23 cellular contexts compared by ENCODE assay signal in the genomic region with DNA sequence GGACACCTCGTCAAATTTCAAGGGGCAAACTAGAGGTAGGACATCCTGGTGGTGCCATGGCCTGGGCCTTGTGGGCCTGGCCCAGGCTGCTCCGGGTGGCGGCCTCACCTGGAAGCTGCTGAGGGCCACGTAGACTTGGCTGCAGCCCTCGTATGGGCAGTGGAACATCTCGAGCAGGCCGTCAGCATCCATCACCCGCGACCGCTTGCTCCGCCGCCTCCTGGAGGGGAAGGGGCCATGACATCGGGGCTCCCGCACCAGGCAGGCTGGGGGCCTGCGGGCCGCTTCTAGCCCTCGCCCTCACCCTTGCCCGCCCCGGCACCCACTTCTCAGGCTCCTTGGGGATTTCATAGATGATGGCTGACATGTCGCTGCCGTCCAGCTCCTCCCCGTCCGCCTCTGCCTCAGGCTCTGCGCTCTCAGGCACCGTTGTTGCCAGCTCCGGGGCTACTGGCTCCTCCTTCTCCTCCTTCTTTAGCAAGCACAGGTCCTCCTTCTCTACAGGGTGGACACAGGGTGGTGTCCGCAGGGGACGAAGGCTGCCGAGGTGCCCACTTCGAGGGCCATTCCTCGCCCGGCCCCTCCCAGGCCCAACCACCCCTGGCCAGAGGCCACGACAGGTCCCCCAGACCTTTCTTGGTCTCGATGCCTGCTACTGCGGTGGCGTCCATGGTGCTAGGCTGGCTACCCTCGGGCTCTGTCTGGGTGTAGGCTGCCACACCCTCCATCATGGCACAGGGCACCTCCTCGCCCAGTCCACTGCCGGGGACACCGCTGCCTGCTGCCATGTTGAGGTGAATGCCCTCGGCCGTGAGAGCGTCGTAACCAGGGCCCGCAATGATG. TPM values are rescaled to one million over a fixed set of nuclear protein-coding genes. Genes with fewer than 3 reads are reported as not detected.
DNase-seq lines count a peak whose midpoint lies in the region; ATAC-seq, FAIRE-seq and TF ChIP-seq lines count a peak whose summit lies in the region.
"Had no signal": no experiment of that assay in that cellular context is flagged by ENCODE, and none has a peak within 500 bp of the region (broad histone marks: within the 10 kb centered on the region; RNA-seq: fewer than 3 reads in every experiment).

No MANE protein-coding gene starts in this region.

- CTCF ChIA-PET in HepG2 (lab: Yijun Ruan, JAX; ENCODE audit: low intra/inter-chr PET ratio, low total read pairs), result no interaction called here

- H3K27ac ChIP-seq in HepG2 (ENCODE audit: extremely low read length, insufficient read depth, low read length), result no peak overlapping the region
- H3K27ac ChIP-seq in right lobe of liver, result no peak overlapping the region
- H3K27ac ChIP-seq: A549; BLaER1 treated with 17β-estradiol and CSF1 and Interleukin-3, amounts not matched to agents 10 nM and 100 nM had no signal

- H3K4me1 ChIP-seq in HepG2 (ENCODE audit: insufficient read depth, low read length) (peaks cover 34% of the 10 kb centered on the region), right lobe of liver (peaks cover 0 to 49% (median 14%) of the 10 kb centered on the region in 4 donors)
- H3K4me1 ChIP-seq: BE2C had no signal

- no peaks in the 10 kb centered on the region for H3K79me2 ChIP-seq in HepG2 (ENCODE audit: insufficient read depth, low read length)

- in situ Hi-C loops in HepG2 (cut with HindIII; ENCODE audit: extremely low pct_ligation_motif_present, low pct_unique_long_range_greater_than_20kb), result no loop called here

- no peak overlapping the region for H3K4me3 ChIP-seq in HepG2 (replicated peaks in 1 of 3; ENCODE audit: insufficient read depth in 1 of 3, low read depth in 2 of 3, low read length in 3 of 3)
- H3K4me3 ChIP-seq in right lobe of liver, result no peak overlapping the region
- H3K4me3 ChIP-seq in H7 (ENCODE audit: insufficient read depth, low read depth, low read length), result no peak overlapping the region
- H3K4me3 ChIP-seq: A549; BLaER1 treated with 17β-estradiol and CSF1 and Interleukin-3, amounts not matched to agents 10 nM and 100 nM; GM23338 had no signal

- peaks cover 0 to 2% of the 10 kb centered on the region in 2 experiments; a peak in 2 of 5 replicates for H3K27me3 ChIP-seq in HepG2 (ENCODE audit: control insufficient read depth in 1 of 2, insufficient read depth in 2 of 2, low read length in 2 of 2)
- peaks cover 0 to 12% of the 10 kb centered on the region in 2 donors for H3K27me3 ChIP-seq in right lobe of liver
- H3K27me3 ChIP-seq in H7 (ENCODE audit: control insufficient read depth, insufficient read depth, low read length), result peaks cover 6% of the 10 kb centered on the region; the same call in 1 of the 2 replicates
- H3K27me3 ChIP-seq: BE2C had no signal

- H3K27me3 Mint-ChIP-seq in activated T-cell treated with anti-CD3 and anti-CD28 coated beads, Interleukin-2, amount 50 U/mL, for 24 hours, result peaks cover 13% of the 10 kb centered on the region

- no peak overlapping the region for H3K9ac ChIP-seq in HepG2 (ENCODE audit: insufficient read depth, low read depth, low read length)
- H3K9ac ChIP-seq: BLaER1 treated with 17β-estradiol and CSF1 and Interleukin-3, amounts not matched to agents 10 nM and 100 nM had no signal

- TF ChIP-seq CTCF in HepG2 (CRISPR knock-in tag; IDR thresholded peaks at IDR 0.05) (no peak), right lobe of liver (IDR thresholded peaks at IDR 0.05) (no peak)

- H3K9me3 Mint-ChIP-seq in activated T-cell treated with anti-CD3 and anti-CD28 coated beads, Interleukin-2, amount 50 U/mL, for 24 hours, result no peaks in the 10 kb centered on the region
- H3K9me3 Mint-ChIP-seq: CD4-positive, alpha-beta T cell; CD8-positive, alpha-beta memory T cell; GM23338 had no signal

- H4K20me1 ChIP-seq in HepG2 (ENCODE audit: insufficient read depth, low read length), result peaks cover 2% of the 10 kb centered on the region; the same call in 1 of the 2 replicates

- H3K9me3 ChIP-seq in HepG2 (ENCODE audit: low read length) (no peaks in the 10 kb centered on the region), right lobe of liver (no peaks in the 10 kb centered on the region)
- H3K9me3 ChIP-seq: A549; BE2C; BLaER1 treated with 17β-estradiol and CSF1 and Interleukin-3, amounts not matched to agents 10 nM and 100 nM had no signal

- DNase-seq in HepG2 (ENCODE audit: low spot score) (no peak), right lobe of liver (no peak), H7 (peak; percentile 64), epidermal melanocyte (ENCODE audit: insufficient read length, low spot score) (peak; percentile 12)
- DNase-seq in activated T-cell treated with anti-CD3 and anti-CD28 coated beads, Interleukin-2, amount 50 U/mL, for 24 hours, result no peak
- DNase-seq: ACHN; AML-193; BE2C; CD4-positive, alpha-beta T cell; CD8-positive, alpha-beta memory T cell; DMS53; DMS79 treated with DMSO at 0.1 percent for 48 hours; GF-D8; HCEC 1CT had no signal

- intact Hi-C loops in HepG2 (cut with micrococcal nuclease; ENCODE audit: unreplicated experiment), result no loop called here
- intact Hi-C loops in right lobe of liver (cut with DNase I), result no loop called here

- TF ChIP-seq RAD21 in HepG2 (CRISPR knock-in tag; IDR thresholded peaks at IDR 0.05), result no peak

- TF ChIP-seq EP300 in HepG2 (IDR thresholded peaks at IDR 0.05; ENCODE audit: low read depth in 2 of 2, low read length in 2 of 2) (no peak), HepG2 (CRISPR knock-in tag; IDR thresholded peaks at IDR 0.05; ENCODE audit: borderline replicate concordance) (no peak)

- ATAC-seq in HepG2, result no peak
- ATAC-seq in right lobe of liver, result no peak
- ATAC-seq in HG02610 (IDR thresholded peaks at IDR 0.05; ENCODE audit: unreplicated experiment), result no peak
- no peak for ATAC-seq in GM21390 (IDR thresholded peaks at IDR 0.05; ENCODE audit: unreplicated experiment)
- ATAC-seq: A549, GM23338 had no signal

- POLR2A ChIA-PET in HepG2 (lab: Yijun Ruan, JAX), result no interaction called here

- peaks cover 38% of the 10 kb centered on the region for H3K36me3 Mint-ChIP-seq in activated T-cell treated with anti-CD3 and anti-CD28 coated beads, Interleukin-2, amount 50 U/mL, for 24 hours (ENCODE audit: low read depth)

- BruUV-seq in HepG2 (replicated peaks; lab: Mats Ljungman, UMichigan), result no TSS peak

- no peak overlapping the region for H3K4me3 Mint-ChIP-seq in activated T-cell treated with anti-CD3 and anti-CD28 coated beads, Interleukin-2, amount 50 U/mL, for 24 hours
- H3K4me3 Mint-ChIP-seq: CD14-positive monocyte; CD4-positive, alpha-beta T cell; CD8-positive, alpha-beta memory T cell; GM23338 had no signal

- H2AFZ ChIP-seq in HepG2 (ENCODE audit: low read length), result no peak overlapping the region
- H2AFZ ChIP-seq: GM23338 had no signal

- WGBS in HepG2 (ENCODE audit: low lambda C conversion rate), result 96% methylated on average over 12 of the region's 45 CpGs
- 88% methylated on average over 3 of the region's 45 CpGs for WGBS in right lobe of liver (ENCODE audit: insufficient coverage, low coverage, low lambda C conversion rate, missing lambda C conversion rate)

- peaks cover 9% of the 10 kb centered on the region for H3K4me1 Mint-ChIP-seq in activated T-cell treated with anti-CD3 and anti-CD28 coated beads, Interleukin-2, amount 50 U/mL, for 24 hours (ENCODE audit: low read depth)

- FAIRE-seq in HepG2 (lab: Jason Lieb, UNC), result no peak
- FAIRE-seq: A549, GM12891, H54 had no signal

- no peak overlapping the region for H3K27ac Mint-ChIP-seq in activated T-cell treated with anti-CD3 and anti-CD28 coated beads, Interleukin-2, amount 50 U/mL, for 24 hours
- H3K27ac Mint-ChIP-seq: CD14-positive monocyte; CD4-positive, alpha-beta T cell; GM23338 had no signal

- no peak for TF ChIP-seq POLR2A in HepG2 (IDR thresholded peaks at IDR 0.05; ENCODE audit: insufficient read depth in 1 of 2, low read depth in 2 of 2, low read length in 2 of 2)
- no peak for TF ChIP-seq POLR2A in right lobe of liver (IDR thresholded peaks at IDR 0.05)

- no peak overlapping the region for H3K4me2 ChIP-seq in HepG2 (ENCODE audit: low read depth, low read length)
- H3K4me2 ChIP-seq: A549; BLaER1 treated with 17β-estradiol and CSF1 and Interleukin-3, amounts not matched to agents 10 nM and 100 nM; GM23338 had no signal

- H3K36me3 ChIP-seq in HepG2 (replicated peaks in 1 of 2; ENCODE audit: control insufficient read depth in 1 of 2, insufficient read depth in 2 of 2, low read length in 2 of 2), result no peaks in the 10 kb centered on the region
- no peaks in the 10 kb centered on the region for H3K36me3 ChIP-seq in right lobe of liver
- H3K36me3 ChIP-seq in H7 (replicated peaks; ENCODE audit: control insufficient read depth, insufficient read depth, low read length), result peaks cover 1% of the 10 kb centered on the region; the same call in 1 of the 2 replicates
- H3K36me3 ChIP-seq: BE2C had no signal

RNA-seq across cellular contexts. Expression of a gene that starts 6.0 kb away (rescaled TPM):
- total RNA-seq in HepG2 (2016; rRNA removed; fragmentation: Illumina TruSeq; extraction: Trizol) (not detected in 2 replicates), right lobe of liver (not detected)
- total RNA-seq in HepG2 (2016; cell fraction: cytosol; rRNA removed; fragmentation: Illumina TruSeq; extraction: Trizol; ENCODE audit: low read depth), result not detected in 2 replicates
- total RNA-seq in HepG2 (2016; cell fraction: insoluble cytoplasmic fraction; rRNA removed; fragmentation: Illumina TruSeq; extraction: Trizol), result not detected in 2 replicates
- not detected in 2 replicates for total RNA-seq in HepG2 (2016; cell fraction: membrane; rRNA removed; fragmentation: Illumina TruSeq; extraction: Trizol)
- not detected in 2 replicates for total RNA-seq in HepG2 (2016; cell fraction: nucleus; rRNA removed; fragmentation: Illumina TruSeq; extraction: Trizol)
- polyA plus RNA-seq in HepG2 (2011; rRNA removed), result 0.03 TPM in 2 replicates
- polyA plus RNA-seq in HepG2 (2011; cell fraction: cytosol; rRNA removed), result not detected in 2 replicates
- polyA plus RNA-seq in HepG2 (2011; cell fraction: nucleus; rRNA removed), result 0.12 and 0.16 TPM in 2 replicates
- 0.03 TPM in 2 replicates for polyA plus RNA-seq in HepG2 (2012)
- 0.02 TPM in 1 of 2 replicates, not detected in the other for polyA plus RNA-seq in HepG2 (2016; cell fraction: cytosol; fragmentation: Illumina TruSeq; extraction: Trizol; ENCODE audit: low read depth)
- polyA plus RNA-seq in HepG2 (2016; cell fraction: insoluble cytoplasmic fraction; fragmentation: Illumina TruSeq; extraction: Trizol; ENCODE audit: low read depth), result not detected in 2 replicates
- not detected in 2 replicates for polyA plus RNA-seq in HepG2 (2016; cell fraction: membrane; fragmentation: Illumina TruSeq; extraction: Trizol; ENCODE audit: low read depth)
- polyA plus RNA-seq in HepG2 (2016; cell fraction: nucleus; fragmentation: Illumina TruSeq; extraction: Trizol; ENCODE audit: insufficient read depth, low read depth), result not detected in 2 replicates
- not detected in 2 replicates for polyA minus RNA-seq in HepG2 (2011; rRNA and poly(A)+ RNA removed; ENCODE audit: low replicate concordance)
- polyA minus RNA-seq in HepG2 (2011; cell fraction: cytosol; rRNA and poly(A)+ RNA removed), result not detected in 2 replicates
- polyA minus RNA-seq in HepG2 (2011; cell fraction: nucleus; rRNA and poly(A)+ RNA removed), result not detected in 2 replicates
- total RNA-seq in H7 (2014; rRNA removed; shearing (Covaris generic)), result 0.17 and 0.52 TPM in 2 replicates
- total RNA-seq: CD8-positive, alpha-beta memory T cell; Daoy had no signal
- polyA plus RNA-seq: CD14-positive monocyte; CD8-positive, alpha-beta memory T cell had no signal

RNA-seq across cellular contexts. Expression of a gene that starts 18.8 kb away (rescaled TPM):
- total RNA-seq in HepG2 (2016; rRNA removed; fragmentation: Illumina TruSeq; extraction: Trizol), result 1.2 and 4.7 TPM in 2 replicates
- total RNA-seq in HepG2 (2016; cell fraction: cytosol; rRNA removed; fragmentation: Illumina TruSeq; extraction: Trizol; ENCODE audit: low read depth), result 1.0 and 1.5 TPM in 2 replicates
- total RNA-seq in HepG2 (2016; cell fraction: insoluble cytoplasmic fraction; rRNA removed; fragmentation: Illumina TruSeq; extraction: Trizol), result 1.2 and 3.2 TPM in 2 replicates
- total RNA-seq in HepG2 (2016; cell fraction: membrane; rRNA removed; fragmentation: Illumina TruSeq; extraction: Trizol), result 1.8 and 2.2 TPM in 2 replicates
- 2.9 and 3.8 TPM in 2 replicates for total RNA-seq in HepG2 (2016; cell fraction: nucleus; rRNA removed; fragmentation: Illumina TruSeq; extraction: Trizol)
- 6.6 and 7.1 TPM in 2 replicates for polyA plus RNA-seq in HepG2 (2011; rRNA removed)
- polyA plus RNA-seq in HepG2 (2011; cell fraction: cytosol; rRNA removed), result 7.1 and 10.4 TPM in 2 replicates
- 18.3 and 30.3 TPM in 2 replicates for polyA plus RNA-seq in HepG2 (2011; cell fraction: nucleus; rRNA removed)
- 3.6 and 4.5 TPM in 2 replicates for polyA plus RNA-seq in HepG2 (2012)
- 0.57 and 1.6 TPM in 2 replicates for polyA plus RNA-seq in HepG2 (2016; cell fraction: cytosol; fragmentation: Illumina TruSeq; extraction: Trizol; ENCODE audit: low read depth)
- polyA plus RNA-seq in HepG2 (2016; cell fraction: insoluble cytoplasmic fraction; fragmentation: Illumina TruSeq; extraction: Trizol; ENCODE audit: low read depth), result 1.9 and 2.7 TPM in 2 replicates
- 1.3 and 1.8 TPM in 2 replicates for polyA plus RNA-seq in HepG2 (2016; cell fraction: membrane; fragmentation: Illumina TruSeq; extraction: Trizol; ENCODE audit: low read depth)
- polyA plus RNA-seq in HepG2 (2016; cell fraction: nucleus; fragmentation: Illumina TruSeq; extraction: Trizol; ENCODE audit: insufficient read depth, low read depth), result 5.8 and 5.9 TPM in 2 replicates
- polyA minus RNA-seq in HepG2 (2011; rRNA and poly(A)+ RNA removed; ENCODE audit: low replicate concordance), result 5.9 and 8.5 TPM in 2 replicates
- polyA minus RNA-seq in HepG2 (2011; cell fraction: cytosol; rRNA and poly(A)+ RNA removed), result 2.1 and 3.0 TPM in 2 replicates
- polyA minus RNA-seq in HepG2 (2011; cell fraction: nucleus; rRNA and poly(A)+ RNA removed), result 11.2 and 12.4 TPM in 2 replicates
- 1 to 10 TPM; 2.7 to 7.0 (median 3.9) TPM for total RNA-seq in right lobe of liver
- 8.5 and 9.8 TPM in 2 replicates for total RNA-seq in H7 (2014; rRNA removed; shearing (Covaris generic))

RNA-seq across cellular contexts. Expression of a gene that starts 42.1 kb away (rescaled TPM):
- 32.2 and 36.4 TPM in 2 replicates for total RNA-seq in HepG2 (2016; rRNA removed; fragmentation: Illumina TruSeq; extraction: Trizol)
- total RNA-seq in HepG2 (2016; cell fraction: cytosol; rRNA removed; fragmentation: Illumina TruSeq; extraction: Trizol; ENCODE audit: low read depth), result 34.9 and 42.8 TPM in 2 replicates
- total RNA-seq in HepG2 (2016; cell fraction: insoluble cytoplasmic fraction; rRNA removed; fragmentation: Illumina TruSeq; extraction: Trizol), result 29.2 and 39.1 TPM in 2 replicates
- total RNA-seq in HepG2 (2016; cell fraction: membrane; rRNA removed; fragmentation: Illumina TruSeq; extraction: Trizol), result 47.6 and 47.9 TPM in 2 replicates
- 18.6 and 23.5 TPM in 2 replicates for total RNA-seq in HepG2 (2016; cell fraction: nucleus; rRNA removed; fragmentation: Illumina TruSeq; extraction: Trizol)
- polyA plus RNA-seq in HepG2 (2011; rRNA removed), result 55.4 and 62.3 TPM in 2 replicates
- polyA plus RNA-seq in HepG2 (2011; cell fraction: cytosol; rRNA removed), result 50.1 and 76.7 TPM in 2 replicates
- polyA plus RNA-seq in HepG2 (2011; cell fraction: nucleus; rRNA removed), result 54.8 and 72.2 TPM in 2 replicates
- 23.3 and 36.3 TPM in 2 replicates for polyA plus RNA-seq in HepG2 (2012)
- polyA plus RNA-seq in HepG2 (2016; cell fraction: cytosol; fragmentation: Illumina TruSeq; extraction: Trizol; ENCODE audit: low read depth), result 31.3 and 34.7 TPM in 2 replicates
- 32.2 and 38.2 TPM in 2 replicates for polyA plus RNA-seq in HepG2 (2016; cell fraction: insoluble cytoplasmic fraction; fragmentation: Illumina TruSeq; extraction: Trizol; ENCODE audit: low read depth)
- 46.4 and 49.9 TPM in 2 replicates for polyA plus RNA-seq in HepG2 (2016; cell fraction: membrane; fragmentation: Illumina TruSeq; extraction: Trizol; ENCODE audit: low read depth)
- 50.2 and 54.3 TPM in 2 replicates for polyA plus RNA-seq in HepG2 (2016; cell fraction: nucleus; fragmentation: Illumina TruSeq; extraction: Trizol; ENCODE audit: insufficient read depth, low read depth)
- polyA minus RNA-seq in HepG2 (2011; rRNA and poly(A)+ RNA removed; ENCODE audit: low replicate concordance), result 105 and 125 TPM in 2 replicates
- polyA minus RNA-seq in HepG2 (2011; cell fraction: cytosol; rRNA and poly(A)+ RNA removed), result 32.7 and 34.2 TPM in 2 replicates
- polyA minus RNA-seq in HepG2 (2011; cell fraction: nucleus; rRNA and poly(A)+ RNA removed), result 9.3 and 10.2 TPM in 2 replicates
- total RNA-seq in right lobe of liver, result 10 to 100 TPM; 25.0 to 45.5 (median 37.7) TPM
- total RNA-seq in H7 (2014; rRNA removed; shearing (Covaris generic)), result 72.4 and 77.5 TPM in 2 replicates

RNA-seq across cellular contexts. Expression of a gene that starts 51.4 kb away (rescaled TPM):
- total RNA-seq in HepG2 (2016; rRNA removed; fragmentation: Illumina TruSeq; extraction: Trizol) (44.2 and 125 TPM in 2 replicates), right lobe of liver (100 to 1,000 TPM; 114 to 206 (median 192) TPM)
- 48.9 and 50.4 TPM in 2 replicates for total RNA-seq in HepG2 (2016; cell fraction: cytosol; rRNA removed; fragmentation: Illumina TruSeq; extraction: Trizol; ENCODE audit: low read depth)
- total RNA-seq in HepG2 (2016; cell fraction: insoluble cytoplasmic fraction; rRNA removed; fragmentation: Illumina TruSeq; extraction: Trizol), result 34.7 and 135 TPM in 2 replicates
- total RNA-seq in HepG2 (2016; cell fraction: membrane; rRNA removed; fragmentation: Illumina TruSeq; extraction: Trizol), result 48.6 and 53.5 TPM in 2 replicates
- 112 and 115 TPM in 2 replicates for total RNA-seq in HepG2 (2016; cell fraction: nucleus; rRNA removed; fragmentation: Illumina TruSeq; extraction: Trizol)
- polyA plus RNA-seq in HepG2 (2011; rRNA removed), result 85.1 and 111 TPM in 2 replicates
- polyA plus RNA-seq in HepG2 (2011; cell fraction: cytosol; rRNA removed), result 50.0 and 58.7 TPM in 2 replicates
- polyA plus RNA-seq in HepG2 (2011; cell fraction: nucleus; rRNA removed), result 284 and 361 TPM in 2 replicates
- 138 and 245 TPM in 2 replicates for polyA plus RNA-seq in HepG2 (2012)
- 34.6 and 43.1 TPM in 2 replicates for polyA plus RNA-seq in HepG2 (2016; cell fraction: cytosol; fragmentation: Illumina TruSeq; extraction: Trizol; ENCODE audit: low read depth)
- polyA plus RNA-seq in HepG2 (2016; cell fraction: insoluble cytoplasmic fraction; fragmentation: Illumina TruSeq; extraction: Trizol; ENCODE audit: low read depth), result 46.2 and 78.4 TPM in 2 replicates
- polyA plus RNA-seq in HepG2 (2016; cell fraction: membrane; fragmentation: Illumina TruSeq; extraction: Trizol; ENCODE audit: low read depth), result 62.2 and 79.4 TPM in 2 replicates
- 408 and 430 TPM in 2 replicates for polyA plus RNA-seq in HepG2 (2016; cell fraction: nucleus; fragmentation: Illumina TruSeq; extraction: Trizol; ENCODE audit: insufficient read depth, low read depth)
- polyA minus RNA-seq in HepG2 (2011; rRNA and poly(A)+ RNA removed; ENCODE audit: low replicate concordance), result 138 and 163 TPM in 2 replicates
- polyA minus RNA-seq in HepG2 (2011; cell fraction: cytosol; rRNA and poly(A)+ RNA removed), result 104 and 130 TPM in 2 replicates
- polyA minus RNA-seq in HepG2 (2011; cell fraction: nucleus; rRNA and poly(A)+ RNA removed), result 60.0 and 70.7 TPM in 2 replicates
- 97.7 and 108 TPM in 2 replicates for total RNA-seq in H7 (2014; rRNA removed; shearing (Covaris generic))

RNA-seq across cellular contexts. Expression of a gene that starts 51.8 kb away (rescaled TPM):
- total RNA-seq in HepG2 (2016; rRNA removed; fragmentation: Illumina TruSeq; extraction: Trizol) (0.55 and 1.1 TPM in 2 replicates), right lobe of liver (1 to 10 TPM in 4 of 6 experiments, under 1 TPM in 2; 0.71 to 8.5 (median 1.0) TPM)
- 1.2 and 1.6 TPM in 2 replicates for total RNA-seq in HepG2 (2016; cell fraction: cytosol; rRNA removed; fragmentation: Illumina TruSeq; extraction: Trizol; ENCODE audit: low read depth)
- 0.58 and 0.74 TPM in 2 replicates for total RNA-seq in HepG2 (2016; cell fraction: insoluble cytoplasmic fraction; rRNA removed; fragmentation: Illumina TruSeq; extraction: Trizol)
- 0.99 and 1.0 TPM in 2 replicates for total RNA-seq in HepG2 (2016; cell fraction: membrane; rRNA removed; fragmentation: Illumina TruSeq; extraction: Trizol)
- total RNA-seq in HepG2 (2016; cell fraction: nucleus; rRNA removed; fragmentation: Illumina TruSeq; extraction: Trizol), result 0.43 TPM in 1 of 2 replicates, not detected in the other
- 0.39 and 0.70 TPM in 2 replicates for polyA plus RNA-seq in HepG2 (2011; rRNA removed)
- polyA plus RNA-seq in HepG2 (2011; cell fraction: cytosol; rRNA removed), result 0.28 and 0.50 TPM in 2 replicates
- polyA plus RNA-seq in HepG2 (2011; cell fraction: nucleus; rRNA removed), result 0.33 and 0.40 TPM in 2 replicates
- polyA plus RNA-seq in HepG2 (2012), result 0.40 and 0.45 TPM in 2 replicates
- 1.5 TPM in 2 replicates for polyA plus RNA-seq in HepG2 (2016; cell fraction: cytosol; fragmentation: Illumina TruSeq; extraction: Trizol; ENCODE audit: low read depth)
- 1.2 TPM in 2 replicates for polyA plus RNA-seq in HepG2 (2016; cell fraction: insoluble cytoplasmic fraction; fragmentation: Illumina TruSeq; extraction: Trizol; ENCODE audit: low read depth)
- polyA plus RNA-seq in HepG2 (2016; cell fraction: membrane; fragmentation: Illumina TruSeq; extraction: Trizol; ENCODE audit: low read depth), result 1.2 and 1.4 TPM in 2 replicates
- 0.37 and 0.87 TPM in 2 replicates for polyA plus RNA-seq in HepG2 (2016; cell fraction: nucleus; fragmentation: Illumina TruSeq; extraction: Trizol; ENCODE audit: insufficient read depth, low read depth)
- polyA minus RNA-seq in HepG2 (2011; rRNA and poly(A)+ RNA removed; ENCODE audit: low replicate concordance), result 1.6 TPM in 1 of 2 replicates, not detected in the other
- polyA minus RNA-seq in HepG2 (2011; cell fraction: cytosol; rRNA and poly(A)+ RNA removed), result not detected in 2 replicates
- polyA minus RNA-seq in HepG2 (2011; cell fraction: nucleus; rRNA and poly(A)+ RNA removed), result not detected in 2 replicates
- total RNA-seq in H7 (2014; rRNA removed; shearing (Covaris generic)), result 24.1 and 26.7 TPM in 2 replicates
- total RNA-seq: CD4-positive, alpha-beta T cell; CD8-positive, alpha-beta memory T cell had no signal
- polyA plus RNA-seq: CD14-positive monocyte; CD8-positive, alpha-beta memory T cell had no signal

Comparison
In these comparisons a context has a peak if more than half of its experiments do, and no peak if none do; other contexts are left out.
1. DNase-seq: peak in H7 (single experiment) and epidermal melanocyte (single experiment); none in HepG2 (single experiment), right lobe of liver (0 of 3) and activated T-cell treated with anti-CD3 and anti-CD28 coated beads, Interleukin-2, amount 50 U/mL, for 24 hours (single experiment).